Comparison of ENCODE assay signal across 18 cellular contexts in the genomic region with DNA sequence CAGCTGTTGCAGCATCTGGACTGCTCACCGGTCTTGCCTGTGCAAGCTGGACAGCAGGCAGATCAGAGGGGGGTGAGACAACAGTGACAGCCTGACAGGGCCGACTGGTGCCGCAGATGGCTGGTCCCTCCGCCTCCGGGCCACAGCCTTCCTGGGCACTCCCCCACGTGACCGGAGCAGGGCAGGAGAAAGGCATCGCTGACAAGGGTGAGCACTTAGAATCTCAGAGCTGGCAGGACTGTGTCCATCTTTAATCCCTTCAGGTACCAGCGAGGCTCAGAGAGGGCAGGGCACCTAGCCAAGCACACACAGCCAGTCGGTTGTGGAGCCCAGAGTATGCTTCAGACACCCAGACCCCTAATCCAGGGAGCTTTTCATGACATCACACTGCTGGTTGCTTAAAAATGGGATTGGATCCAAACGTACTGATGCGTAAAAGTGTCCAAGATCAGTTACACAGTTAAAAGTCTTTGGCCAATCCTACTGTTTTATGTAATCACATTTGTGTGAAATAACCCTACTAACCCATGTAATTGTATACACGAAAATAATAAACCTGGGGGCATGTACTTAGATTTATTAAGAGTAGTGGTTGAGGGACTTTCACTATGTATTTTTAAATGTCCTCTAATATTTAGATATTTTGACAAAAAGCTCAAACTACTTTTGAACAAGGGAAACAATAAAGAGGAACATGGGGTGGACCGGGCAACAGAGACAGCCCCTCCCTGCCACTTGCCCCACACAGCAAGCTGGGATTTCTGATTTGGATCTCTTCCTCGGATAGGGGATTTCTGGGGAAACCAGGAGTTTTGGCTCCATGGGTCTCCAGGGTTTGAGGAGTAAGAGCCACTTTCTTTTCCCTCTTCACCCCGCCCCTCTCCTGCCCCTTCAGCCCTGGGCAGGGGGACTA. TPM values are rescaled to one million over a fixed set of nuclear protein-coding genes. Genes with fewer than 3 reads are reported as not detected.
A peak's percentile ranks its signal among the peaks of the same experiment; 100 is the strongest.
DNase-seq lines count a peak whose midpoint lies in the region; TF ChIP-seq lines count a peak whose summit lies in the region.
"Had no signal": no experiment of that assay in that cellular context is flagged by ENCODE, and none has a peak within 500 bp of the region (broad histone marks: within the 10 kb centered on the region; RNA-seq: fewer than 3 reads in every experiment).

No MANE protein-coding gene starts in this region.

- peak overlapping the region; percentile 19; the same call in 1 of the 2 replicates for H3K4me3 ChIP-seq in SJCRH30

- H3K27ac Mint-ChIP-seq in glutamatergic neuron (ENCODE audit: unreplicated experiment), result peak overlapping the region; percentile 56
- H3K27ac Mint-ChIP-seq: activated naive CD8-positive, alpha-beta T cell treated with anti-CD3 and anti-CD28 coated beads, Interleukin-2, amount 50 U/mL, for 24 hours; activated T-cell treated with anti-CD3 and anti-CD28 coated beads, Interleukin-2, amount 50 U/mL, for 72 hours; CD8-positive, alpha-beta memory T cell; type B pancreatic cell had no signal

- H3K27me3 ChIP-seq in SJCRH30, result peaks cover 42% of the 10 kb centered on the region

- DNase-seq in DMS79 treated with DMSO at 0.1 percent for 48 hours (lab: John Stamatoyannopoulos, UW), result peak; percentile 14
- no peak for DNase-seq in DMS79 (lab: John Stamatoyannopoulos, UW)
- peak in 1 of 2 experiments; percentile 26 for DNase-seq in SJCRH30
- DNase-seq in glutamatergic neuron, result peak; percentile 54
- peak; percentile 81 for DNase-seq in pons (ENCODE audit: low spot score)
- DNase-seq in stimulated activated CD4-positive, alpha-beta T cell treated with anti-CD3 and anti-CD28 coated beads, Interleukin-4, amount 100 ng/mL, for 24 hours, result no peak
- no peak for DNase-seq in activated naive CD4-positive, alpha-beta T cell (lab: John Stamatoyannopoulos, UW)
- no peak for DNase-seq in NAMALWA (ENCODE audit: low spot score)
- DNase-seq: activated CD4-positive, alpha-beta T cell treated with anti-CD3 and anti-CD28 coated beads, Interleukin-2, amount 50 U/mL, for 48 hours; activated naive CD8-positive, alpha-beta T cell treated with anti-CD3 and anti-CD28 coated beads, Interleukin-2, amount 50 U/mL, for 24 hours; activated T-cell treated with anti-CD3 and anti-CD28 coated beads, Interleukin-2, amount 50 U/mL, for 72 hours; CD8-positive, alpha-beta memory T cell; stimulated activated CD4-positive, alpha-beta T cell treated with anti-CD3 and anti-CD28 coated beads, Interleukin-4, amount 100 ng/mL, for 4 hours; SW 1271 had no signal

- peaks cover 26% of the 10 kb centered on the region for H3K27me3 Mint-ChIP-seq in glutamatergic neuron (ENCODE audit: unreplicated experiment)

- peaks cover 4% of the 10 kb centered on the region for H3K9me3 Mint-ChIP-seq in glutamatergic neuron (ENCODE audit: unreplicated experiment)
- H3K9me3 Mint-ChIP-seq: activated naive CD8-positive, alpha-beta T cell treated with anti-CD3 and anti-CD28 coated beads, Interleukin-2, amount 50 U/mL, for 24 hours; activated T-cell treated with anti-CD3 and anti-CD28 coated beads, Interleukin-2, amount 50 U/mL, for 72 hours; CD8-positive, alpha-beta memory T cell; type B pancreatic cell had no signal

- peak overlapping the region; percentile 59 for H3K4me3 Mint-ChIP-seq in glutamatergic neuron (ENCODE audit: unreplicated experiment)
- H3K4me3 Mint-ChIP-seq: activated naive CD8-positive, alpha-beta T cell treated with anti-CD3 and anti-CD28 coated beads, Interleukin-2, amount 50 U/mL, for 24 hours; activated T-cell treated with anti-CD3 and anti-CD28 coated beads, Interleukin-2, amount 50 U/mL, for 72 hours; CD8-positive, alpha-beta memory T cell; type B pancreatic cell had no signal

- peaks cover 21% of the 10 kb centered on the region for H3K4me1 ChIP-seq in SJCRH30

- no peak overlapping the region for H3K27ac ChIP-seq in SJCRH30
- H3K27ac ChIP-seq: KMS-11 had no signal

- no peaks in the 10 kb centered on the region for H3K36me3 Mint-ChIP-seq in glutamatergic neuron (ENCODE audit: unreplicated experiment)
- H3K36me3 Mint-ChIP-seq: CD8-positive, alpha-beta memory T cell; type B pancreatic cell had no signal

- H3K9me3 ChIP-seq in SJCRH30 (replicated peaks), result no peaks in the 10 kb centered on the region

- H3K36me3 ChIP-seq in SJCRH30, result no peaks in the 10 kb centered on the region

- no peak for TF ChIP-seq CTCF in glutamatergic neuron (IDR thresholded peaks at IDR 0.05; ENCODE audit: partially characterized antibody, unreplicated experiment)

- H3K4me1 Mint-ChIP-seq in glutamatergic neuron (ENCODE audit: low read depth, unreplicated experiment), result peaks cover 42% of the 10 kb centered on the region
- H3K4me1 Mint-ChIP-seq: activated naive CD8-positive, alpha-beta T cell treated with anti-CD3 and anti-CD28 coated beads, Interleukin-2, amount 50 U/mL, for 24 hours; CD8-positive, alpha-beta memory T cell had no signal

RNA-seq across cellular contexts. Expression of a gene that starts 0.8 kb away (rescaled TPM):
- 0.08 and 0.36 TPM in 2 replicates for total RNA-seq in SJCRH30 (2014; rRNA removed; shearing (Covaris generic))
- 208 TPM for total RNA-seq in glutamatergic neuron (ENCODE audit: unreplicated experiment)
- total RNA-seq: activated T-cell treated with anti-CD3 and anti-CD28 coated beads, Interleukin-2, amount 50 U/mL, for 72 hours; CD8-positive, alpha-beta memory T cell; chondrocyte; NCI-H460 had no signal

RNA-seq across cellular contexts. Expression of a gene that starts 42.0 kb away (rescaled TPM):
- total RNA-seq in SJCRH30 (2014; rRNA removed; shearing (Covaris generic)), result 3.9 and 4.5 TPM in 2 replicates
- total RNA-seq in glutamatergic neuron (ENCODE audit: unreplicated experiment), result 9.3 TPM

Comparison
In these comparisons a context has a peak if more than half of its experiments do, and no peak if none do; other contexts are left out.
1. DNase-seq: peak in DMS79 treated with DMSO at 0.1 percent for 48 hours (single experiment), glutamatergic neuron (single experiment) and pons (single experiment); none in DMS79 (single experiment), stimulated activated CD4-positive, alpha-beta T cell treated with anti-CD3 and anti-CD28 coated beads, Interleukin-4, amount 100 ng/mL, for 24 hours (single experiment), activated naive CD4-positive, alpha-beta T cell (0 of 4) and NAMALWA (single experiment).
2. RNA of a gene that starts 0.8 kb away (total RNA-seq): 208 TPM in glutamatergic neuron (single experiment); 0.08 to 0.36 TPM in SJCRH30; every median in the first group is over 100 times any median in the second.